Comparison of ENCODE assay signal across 21 cellular contexts in the genomic region with DNA sequence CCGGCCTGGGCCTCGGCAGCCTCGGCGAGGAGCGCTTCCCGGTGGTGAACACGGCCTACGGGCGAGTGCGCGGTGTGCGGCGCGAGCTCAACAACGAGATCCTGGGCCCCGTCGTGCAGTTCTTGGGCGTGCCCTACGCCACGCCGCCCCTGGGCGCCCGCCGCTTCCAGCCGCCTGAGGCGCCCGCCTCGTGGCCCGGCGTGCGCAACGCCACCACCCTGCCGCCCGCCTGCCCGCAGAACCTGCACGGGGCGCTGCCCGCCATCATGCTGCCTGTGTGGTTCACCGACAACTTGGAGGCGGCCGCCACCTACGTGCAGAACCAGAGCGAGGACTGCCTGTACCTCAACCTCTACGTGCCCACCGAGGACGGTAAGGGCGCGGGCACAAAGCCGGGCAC. TPM values are rescaled to one million over a fixed set of nuclear protein-coding genes. Genes with fewer than 3 reads are reported as not detected.
DNase-seq lines count a peak whose midpoint lies in the region; ATAC-seq and TF ChIP-seq lines count a peak whose summit lies in the region.
"Had no signal": no experiment of that assay in that cellular context is flagged by ENCODE, and none has a peak within 500 bp of the region (broad histone marks: within the 10 kb centered on the region; RNA-seq: fewer than 3 reads in every experiment).

No MANE protein-coding gene starts in this region.

- H3K27me3 Mint-ChIP-seq in activated T-helper 1 cell treated with anti-CD3 and anti-CD28 coated beads, Interleukin-12 subunit alpha, Interleukin-12 subunit beta, Interleukin-2, Interleukin-4 antibody, amounts not matched to agents 30 ng/mL and 10 ng/mL and 1 ng/mL, durations not matched to agents 14 hours and 24 hours and 36 hours (ENCODE audit: insufficient read depth): peaks cover 28% of the 10 kb centered on the region
- H3K27me3 Mint-ChIP-seq in activated CD8-positive, alpha-beta T cell treated with anti-CD3 and anti-CD28 coated beads, Interleukin-2, amount 10 ng/mL, durations not matched to agents 7 days and 5 days (ENCODE audit: low read depth): peaks cover 9% of the 10 kb centered on the region

- H3K4me1 Mint-ChIP-seq in activated T-helper 1 cell treated with anti-CD3 and anti-CD28 coated beads, Interleukin-12 subunit alpha, Interleukin-12 subunit beta, Interleukin-2, Interleukin-4 antibody, amounts not matched to agents 30 ng/mL and 10 ng/mL and 1 ng/mL, durations not matched to agents 14 hours and 24 hours and 36 hours (ENCODE audit: low read depth): peaks cover 6% of the 10 kb centered on the region
- H3K4me1 Mint-ChIP-seq in activated CD8-positive, alpha-beta T cell treated with anti-CD3 and anti-CD28 coated beads, Interleukin-2, amount 10 ng/mL, durations not matched to agents 7 days and 5 days (ENCODE audit: low read depth): peaks cover 10% of the 10 kb centered on the region

- no peak overlapping the region for H3K4me3 Mint-ChIP-seq in activated T-helper 1 cell treated with anti-CD3 and anti-CD28 coated beads, Interleukin-12 subunit alpha, Interleukin-12 subunit beta, Interleukin-2, Interleukin-4 antibody, amounts not matched to agents 30 ng/mL and 10 ng/mL and 1 ng/mL, durations not matched to agents 14 hours and 24 hours and 36 hours
- no peak overlapping the region for H3K4me3 Mint-ChIP-seq in activated CD8-positive, alpha-beta T cell treated with anti-CD3 and anti-CD28 coated beads, Interleukin-2, amount 10 ng/mL, durations not matched to agents 7 days and 5 days

- 96% methylated on average over 32 of the region's 49 CpGs for WGBS in SK-N-SH (ENCODE audit: low lambda C conversion rate)

- intact Hi-C loops in activated T-helper 1 cell treated with anti-CD3 and anti-CD28 coated beads, Interleukin-12 subunit alpha, Interleukin-12 subunit beta, Interleukin-2, Interleukin-4 antibody, amounts not matched to agents 30 ng/mL and 10 ng/mL and 1 ng/mL, durations not matched to agents 14 hours and 24 hours and 36 hours (cut with micrococcal nuclease): no loop called here
- intact Hi-C loops in colonic mucosa (cut with DNase I): no loop called here

- DNase-seq in activated T-helper 1 cell treated with Interleukin-2 at 50 U/mL for 16 hours (ENCODE audit: low read depth) (peak; percentile 16), colonic mucosa (no peak), left lobe of liver (ENCODE audit: low spot score) (no peak), SK-N-SH (no peak)
- DNase-seq in activated T-helper 1 cell treated with anti-CD3 and anti-CD28 coated beads, Interleukin-12 subunit alpha, Interleukin-12 subunit beta, Interleukin-2, Interleukin-4 antibody, amounts not matched to agents 30 ng/mL and 10 ng/mL and 1 ng/mL, durations not matched to agents 14 hours and 24 hours and 36 hours (ENCODE audit: low spot score): no peak
- peak; percentile 43 for DNase-seq in activated CD8-positive, alpha-beta T cell treated with anti-CD3 and anti-CD28 coated beads, Interleukin-2, amount 10 ng/mL, durations not matched to agents 7 days and 5 days
- DNase-seq in stimulated activated naive CD4-positive, alpha-beta T cell (lab: John Stamatoyannopoulos, UW): peak in 5 of 6 experiments; percentile 9 to 40 (median 25)
- DNase-seq: cerebellar nuclear complex, COR-L47, GM23248, Kasumi-1, naive B cell, NCI-H1105 treated with DMSO at 0.1 percent for 48 hours, T1000 had no signal

- H3K27ac ChIP-seq in colonic mucosa (no peak overlapping the region), SK-N-SH (ENCODE audit: low read depth in 2 of 2, low read length in 1 of 2) (no peak overlapping the region)
- H3K27ac ChIP-seq: GM23248, prostate gland, SJSA1, suprapubic skin had no signal

- no peak overlapping the region for H2AFZ ChIP-seq in SK-N-SH (ENCODE audit: low read depth)
- H2AFZ ChIP-seq: GM23248 had no signal

- H4K20me1 ChIP-seq in SK-N-SH (ENCODE audit: insufficient read depth): peaks cover 11% of the 10 kb centered on the region; the same call in 1 of the 2 replicates

- no peaks in the 10 kb centered on the region for H3K9me2 ChIP-seq in SK-N-SH

- H3K9me3 ChIP-seq in colonic mucosa: no peaks in the 10 kb centered on the region
- H3K9me3 ChIP-seq in SK-N-SH: no peaks in the 10 kb centered on the region
- H3K9me3 ChIP-seq: prostate gland, SJSA1, suprapubic skin had no signal

- H3K9me3 Mint-ChIP-seq in activated T-helper 1 cell treated with anti-CD3 and anti-CD28 coated beads, Interleukin-12 subunit alpha, Interleukin-12 subunit beta, Interleukin-2, Interleukin-4 antibody, amounts not matched to agents 30 ng/mL and 10 ng/mL and 1 ng/mL, durations not matched to agents 14 hours and 24 hours and 36 hours: no peaks in the 10 kb centered on the region
- H3K9me3 Mint-ChIP-seq in activated CD8-positive, alpha-beta T cell treated with anti-CD3 and anti-CD28 coated beads, Interleukin-2, amount 10 ng/mL, durations not matched to agents 7 days and 5 days (ENCODE audit: insufficient read depth): no peaks in the 10 kb centered on the region
- H3K9me3 Mint-ChIP-seq: naive B cell had no signal

- TF ChIP-seq CTCF in colonic mucosa (IDR thresholded peaks at IDR 0.05) (no peak), SK-N-SH (IDR thresholded peaks at IDR 0.05) (no peak)

- no peak for TF ChIP-seq EP300 in SK-N-SH (IDR thresholded peaks at IDR 0.05; ENCODE audit: borderline replicate concordance in 1 of 2, low read depth in 1 of 2, low read length in 1 of 2)

- H3K27me3 ChIP-seq in colonic mucosa (peaks cover 8% of the 10 kb centered on the region), SK-N-SH (ENCODE audit: insufficient read depth) (no peaks in the 10 kb centered on the region)
- H3K27me3 ChIP-seq: SJSA1, suprapubic skin had no signal

- peaks cover 4% of the 10 kb centered on the region for H3F3A ChIP-seq in SK-N-SH (replicated peaks; ENCODE audit: insufficient read depth)

- POLR2A ChIA-PET in activated CD8-positive, alpha-beta T cell treated with anti-CD3 and anti-CD28 coated beads, Interleukin-2, amount 10 ng/mL, durations not matched to agents 7 days and 5 days (lab: Charles Lee): no interaction called here
- POLR2A ChIA-PET in SK-N-SH (lab: Yijun Ruan, JAX): no interaction called here

- H3K4me3 ChIP-seq in colonic mucosa: peak overlapping the region; percentile 5
- no peak overlapping the region for H3K4me3 ChIP-seq in SK-N-SH (ENCODE audit: low read depth in 2 of 2, low read length in 1 of 2)
- H3K4me3 ChIP-seq: GM23248, lung, prostate gland, SJSA1, suprapubic skin had no signal

- H3K79me2 ChIP-seq in SK-N-SH (ENCODE audit: insufficient read depth): peaks cover 28% of the 10 kb centered on the region

- H3K9ac ChIP-seq in colonic mucosa (ENCODE audit: low read depth in 2 of 2, low read length in 2 of 2) (no peak overlapping the region), SK-N-SH (no peak overlapping the region)
- H3K9ac ChIP-seq: GM23248 had no signal

- peaks cover 2% of the 10 kb centered on the region for H3K36me3 Mint-ChIP-seq in activated T-helper 1 cell treated with anti-CD3 and anti-CD28 coated beads, Interleukin-12 subunit alpha, Interleukin-12 subunit beta, Interleukin-2, Interleukin-4 antibody, amounts not matched to agents 30 ng/mL and 10 ng/mL and 1 ng/mL, durations not matched to agents 14 hours and 24 hours and 36 hours (ENCODE audit: low read depth)
- no peaks in the 10 kb centered on the region for H3K36me3 Mint-ChIP-seq in activated CD8-positive, alpha-beta T cell treated with anti-CD3 and anti-CD28 coated beads, Interleukin-2, amount 10 ng/mL, durations not matched to agents 7 days and 5 days (ENCODE audit: low read depth)
- H3K36me3 Mint-ChIP-seq: naive B cell had no signal

- H3K27ac Mint-ChIP-seq in activated T-helper 1 cell treated with anti-CD3 and anti-CD28 coated beads, Interleukin-12 subunit alpha, Interleukin-12 subunit beta, Interleukin-2, Interleukin-4 antibody, amounts not matched to agents 30 ng/mL and 10 ng/mL and 1 ng/mL, durations not matched to agents 14 hours and 24 hours and 36 hours: no peak overlapping the region
- no peak overlapping the region for H3K27ac Mint-ChIP-seq in activated CD8-positive, alpha-beta T cell treated with anti-CD3 and anti-CD28 coated beads, Interleukin-2, amount 10 ng/mL, durations not matched to agents 7 days and 5 days

- no peak for ATAC-seq in activated CD8-positive, alpha-beta T cell treated with anti-CD3 and anti-CD28 coated beads, Interleukin-2, amount 10 ng/mL, durations not matched to agents 7 days and 5 days
- ATAC-seq in GM21423 (IDR thresholded peaks at IDR 0.05; ENCODE audit: unreplicated experiment): no peak
- no peak for ATAC-seq in left lobe of liver

- no peak for TF ChIP-seq RAD21 in SK-N-SH (IDR thresholded peaks at IDR 0.05; ENCODE audit: low read length)

- no peak overlapping the region for H3K4me2 ChIP-seq in SK-N-SH

- no peaks in the 10 kb centered on the region for H3K36me3 ChIP-seq in colonic mucosa
- peaks cover 8 to 34% of the 10 kb centered on the region in 2 experiments for H3K36me3 ChIP-seq in SK-N-SH (replicated peaks in 1 of 2; ENCODE audit: control insufficient read depth in 1 of 2, insufficient read depth in 2 of 2, low read length in 1 of 2)
- H3K36me3 ChIP-seq: prostate gland, SJSA1 had no signal

- CTCF ChIA-PET in activated CD8-positive, alpha-beta T cell treated with anti-CD3 and anti-CD28 coated beads, Interleukin-2, amount 10 ng/mL, durations not matched to agents 7 days and 5 days (lab: Charles Lee): interaction anchor here (0.6 to 2.8 kb wide), 2 partner anchors 11 to 28 kb away, joined by 3 to 14 read pairs; a partner anchor contains a TSS
- CTCF ChIA-PET in SK-N-SH (lab: Yijun Ruan, JAX): interaction anchor here (1.2 to 4.9 kb wide), 2 partner anchors 53 to 152 kb away, joined by 4 to 28 read pairs; a partner anchor contains a TSS

- H3K4me1 ChIP-seq in colonic mucosa: no peaks in the 10 kb centered on the region
- peaks cover 0 to 15% of the 10 kb centered on the region in 2 experiments; a peak in 1 of 4 replicates for H3K4me1 ChIP-seq in SK-N-SH (ENCODE audit: control insufficient read depth in 1 of 2, insufficient read depth in 2 of 2, low read depth in 1 of 2, low read length in 1 of 2)
- H3K4me1 ChIP-seq: prostate gland had no signal

RNA-seq across cellular contexts. Expression of a gene that starts 0.7 kb away (rescaled TPM):
- total RNA-seq in activated T-helper 1 cell treated with anti-CD3 and anti-CD28 coated beads, Interleukin-12 subunit alpha, Interleukin-12 subunit beta, Interleukin-2, Interleukin-4 antibody, amounts not matched to agents 30 ng/mL and 10 ng/mL and 1 ng/mL, durations not matched to agents 14 hours and 24 hours and 36 hours: 2.3 and 2.7 TPM in 2 replicates
- total RNA-seq in activated CD8-positive, alpha-beta T cell treated with anti-CD3 and anti-CD28 coated beads, Interleukin-2, amount 10 ng/mL, durations not matched to agents 7 days and 5 days: 1 to 10 TPM; 4.7 to 5.2 TPM
- total RNA-seq in colonic mucosa (1 to 10 TPM; 2.5 to 5.0 TPM), left lobe of liver (3.9 TPM)
- 16.8 and 29.9 TPM in 2 replicates for polyA plus RNA-seq in SK-N-SH (2012; rRNA removed)
- 12.6 and 20.1 TPM in 2 replicates for polyA plus RNA-seq in SK-N-SH (2012; cell fraction: cytosol; rRNA removed)
- 143 and 167 TPM in 2 replicates for polyA plus RNA-seq in SK-N-SH (2012; cell fraction: nucleus; rRNA removed)

RNA-seq across cellular contexts. Expression of a gene that starts 4.4 kb away (rescaled TPM):
- total RNA-seq in activated T-helper 1 cell treated with anti-CD3 and anti-CD28 coated beads, Interleukin-12 subunit alpha, Interleukin-12 subunit beta, Interleukin-2, Interleukin-4 antibody, amounts not matched to agents 30 ng/mL and 10 ng/mL and 1 ng/mL, durations not matched to agents 14 hours and 24 hours and 36 hours: 53.5 and 54.7 TPM in 2 replicates
- 10 to 100 TPM; 61.8 to 62.3 TPM for total RNA-seq in activated CD8-positive, alpha-beta T cell treated with anti-CD3 and anti-CD28 coated beads, Interleukin-2, amount 10 ng/mL, durations not matched to agents 7 days and 5 days
- total RNA-seq in colonic mucosa (100 to 1,000 TPM in 1 of 2 donors, 10 to 100 TPM in 1; 88.2 to 101 TPM), left lobe of liver (80.1 TPM)
- 114 and 213 TPM in 2 replicates for polyA plus RNA-seq in SK-N-SH (2012; rRNA removed)
- 112 and 115 TPM in 2 replicates for polyA plus RNA-seq in SK-N-SH (2012; cell fraction: cytosol; rRNA removed)
- 63.1 and 74.0 TPM in 2 replicates for polyA plus RNA-seq in SK-N-SH (2012; cell fraction: nucleus; rRNA removed)

RNA-seq across cellular contexts. Expression of a gene that starts 11.8 kb away (rescaled TPM):
- not detected in 2 replicates for total RNA-seq in activated T-helper 1 cell treated with anti-CD3 and anti-CD28 coated beads, Interleukin-12 subunit alpha, Interleukin-12 subunit beta, Interleukin-2, Interleukin-4 antibody, amounts not matched to agents 30 ng/mL and 10 ng/mL and 1 ng/mL, durations not matched to agents 14 hours and 24 hours and 36 hours
- total RNA-seq in activated CD8-positive, alpha-beta T cell treated with anti-CD3 and anti-CD28 coated beads, Interleukin-2, amount 10 ng/mL, durations not matched to agents 7 days and 5 days: not detected
- total RNA-seq in colonic mucosa (not detected), left lobe of liver (not detected)
- not detected in 2 replicates for polyA plus RNA-seq in SK-N-SH (2012; rRNA removed)
- not detected in 2 replicates for polyA plus RNA-seq in SK-N-SH (2012; cell fraction: cytosol; rRNA removed)
- polyA plus RNA-seq in SK-N-SH (2012; cell fraction: nucleus; rRNA removed): not detected in 2 replicates
- total RNA-seq: activated CD8-positive, alpha-beta memory T cell treated with anti-CD3 and anti-CD28 coated beads for 36 hours; fibroblast of villous mesenchyme; GM23248; lung; SJSA1; suprapubic skin had no signal
- polyA plus RNA-seq: GM23248, lung had no signal

RNA-seq across cellular contexts. Expression of a gene that starts 14.0 kb away (rescaled TPM):
- total RNA-seq in activated T-helper 1 cell treated with anti-CD3 and anti-CD28 coated beads, Interleukin-12 subunit alpha, Interleukin-12 subunit beta, Interleukin-2, Interleukin-4 antibody, amounts not matched to agents 30 ng/mL and 10 ng/mL and 1 ng/mL, durations not matched to agents 14 hours and 24 hours and 36 hours: 77.1 and 78.2 TPM in 2 replicates
- total RNA-seq in activated CD8-positive, alpha-beta T cell treated with anti-CD3 and anti-CD28 coated beads, Interleukin-2, amount 10 ng/mL, durations not matched to agents 7 days and 5 days: 10 to 100 TPM; 87.9 to 92.6 TPM
- total RNA-seq in colonic mucosa (10 to 100 TPM; 11.0 to 12.0 TPM), left lobe of liver (7.0 TPM)
- polyA plus RNA-seq in SK-N-SH (2012; rRNA removed): 72.0 and 95.0 TPM in 2 replicates
- 44.4 and 71.7 TPM in 2 replicates for polyA plus RNA-seq in SK-N-SH (2012; cell fraction: cytosol; rRNA removed)
- polyA plus RNA-seq in SK-N-SH (2012; cell fraction: nucleus; rRNA removed): 149 and 189 TPM in 2 replicates

RNA-seq across cellular contexts. Expression of a gene that starts 17.1 kb away (rescaled TPM):
- total RNA-seq in activated T-helper 1 cell treated with anti-CD3 and anti-CD28 coated beads, Interleukin-12 subunit alpha, Interleukin-12 subunit beta, Interleukin-2, Interleukin-4 antibody, amounts not matched to agents 30 ng/mL and 10 ng/mL and 1 ng/mL, durations not matched to agents 14 hours and 24 hours and 36 hours: not detected in 2 replicates
- total RNA-seq in activated CD8-positive, alpha-beta T cell treated with anti-CD3 and anti-CD28 coated beads, Interleukin-2, amount 10 ng/mL, durations not matched to agents 7 days and 5 days: not detected
- total RNA-seq in colonic mucosa (not detected), left lobe of liver (not detected)
- not detected in 2 replicates for polyA plus RNA-seq in SK-N-SH (2012; rRNA removed)
- not detected in 2 replicates for polyA plus RNA-seq in SK-N-SH (2012; cell fraction: cytosol; rRNA removed)
- polyA plus RNA-seq in SK-N-SH (2012; cell fraction: nucleus; rRNA removed): 0.09 and 0.11 TPM in 2 replicates
- total RNA-seq: activated CD8-positive, alpha-beta memory T cell treated with anti-CD3 and anti-CD28 coated beads for 36 hours; fibroblast of villous mesenchyme; GM23248; lung; SJSA1; suprapubic skin had no signal
- polyA plus RNA-seq: GM23248, lung had no signal

Comparison
In these comparisons a context has a peak if more than half of its experiments do, and no peak if none do; other contexts are left out.
1. DNase-seq: peak in activated T-helper 1 cell treated with Interleukin-2 at 50 U/mL for 16 hours (single experiment), activated CD8-positive, alpha-beta T cell treated with anti-CD3 and anti-CD28 coated beads, Interleukin-2, amount 10 ng/mL, durations not matched to agents 7 days and 5 days (single experiment) and stimulated activated naive CD4-positive, alpha-beta T cell (5 of 6); none in activated T-helper 1 cell treated with anti-CD3 and anti-CD28 coated beads, Interleukin-12 subunit alpha, Interleukin-12 subunit beta, Interleukin-2, Interleukin-4 antibody, amounts not matched to agents 30 ng/mL and 10 ng/mL and 1 ng/mL, durations not matched to agents 14 hours and 24 hours and 36 hours (single experiment), colonic mucosa (single experiment), left lobe of liver (single experiment) and SK-N-SH (single experiment).